13 cellular contexts compared by ENCODE assay signal in genomic region chr6:135995160-135995898, GRCh38.
DNase-seq lines count a peak whose midpoint lies in the region; ATAC-seq, FAIRE-seq and TF ChIP-seq lines count a peak whose summit lies in the region.
"Had no signal": no experiment of that assay in that cellular context is flagged by ENCODE, and none has a peak within 500 bp of the region (broad histone marks: within the 10 kb centered on the region; RNA-seq: fewer than 3 reads in every experiment).

No MANE protein-coding gene starts in this region.

- H3K4me1 Mint-ChIP-seq in dendritic cell treated with granulocyte-macrophage colony-stimulating factor and Interleukin-4, amounts not matched to agents 40 ng/mL and 50 ng/mL, for 4 days (ENCODE audit: low read depth), result peaks cover 27% of the 10 kb centered on the region
- H3K4me1 Mint-ChIP-seq in nephron progenitor cell, result no peaks in the 10 kb centered on the region

- H3K27me3 Mint-ChIP-seq in dendritic cell treated with granulocyte-macrophage colony-stimulating factor and Interleukin-4, amounts not matched to agents 40 ng/mL and 50 ng/mL, for 4 days, result no peaks in the 10 kb centered on the region
- H3K27me3 Mint-ChIP-seq in nephron progenitor cell (ENCODE audit: low read depth, poor library complexity), result peaks cover under 1% of the 10 kb centered on the region
- H3K27me3 Mint-ChIP-seq: naive B cell had no signal

- H3K27me3 ChIP-seq in PC-3 (ENCODE audit: low read length) (no peaks in the 10 kb centered on the region), neuronal stem cell (ENCODE audit: control insufficient read depth in 3 of 3, insufficient read depth in 3 of 3, low read depth in 1 of 3, low read length in 3 of 3) (no peaks in the 10 kb centered on the region), dorsolateral prefrontal cortex (no peaks in the 10 kb centered on the region)

- no peak for TF ChIP-seq CTCF in PC-3 (conservative IDR thresholded peaks at IDR 0.05; ENCODE audit: low read depth, low read length)
- no peak for TF ChIP-seq CTCF in dorsolateral prefrontal cortex (IDR thresholded peaks at IDR 0.05 in 54 of 56, conservative IDR thresholded peaks at IDR 0.05 in 2 of 56; ENCODE audit: low read depth in 1 of 56, partially characterized antibody in 56 of 56)
- TF ChIP-seq CTCF in nephron progenitor cell (IDR thresholded peaks at IDR 0.05), result no peak

- H3K4me1 ChIP-seq in PC-3 (ENCODE audit: insufficient read depth, low read length) (peaks cover 25% of the 10 kb centered on the region), neuronal stem cell (ENCODE audit: control insufficient read depth in 2 of 2, insufficient read depth in 1 of 2, low read depth in 1 of 2, low read length in 2 of 2) (no peaks in the 10 kb centered on the region)

- no peak overlapping the region for H3K4me3 Mint-ChIP-seq in dendritic cell treated with granulocyte-macrophage colony-stimulating factor and Interleukin-4, amounts not matched to agents 40 ng/mL and 50 ng/mL, for 4 days
- H3K4me3 Mint-ChIP-seq in nephron progenitor cell, result no peak overlapping the region
- H3K4me3 Mint-ChIP-seq: naive B cell had no signal

- no peak overlapping the region for H2BK15ac ChIP-seq in neuronal stem cell (ENCODE audit: low read length)

- H3K9ac ChIP-seq in PC-3 (ENCODE audit: low read length), result peak overlapping the region; percentile 20
- no peak overlapping the region for H3K9ac ChIP-seq in neuronal stem cell (ENCODE audit: low read depth, low read length, poor library complexity)

- H2BK12ac ChIP-seq in neuronal stem cell (ENCODE audit: low read length), result no peak overlapping the region

- no peaks in the 10 kb centered on the region for H4K20me1 ChIP-seq in PC-3 (ENCODE audit: low read length)

- H3K4me2 ChIP-seq in PC-3 (ENCODE audit: low read length) (peak overlapping the region; percentile 65), neuronal stem cell (ENCODE audit: insufficient read depth, low read length, poor library complexity, severe bottlenecking) (no peak overlapping the region)

- H4K8ac ChIP-seq in neuronal stem cell (ENCODE audit: low read depth, low read length), result no peak overlapping the region

- no peak overlapping the region for H3K18ac ChIP-seq in neuronal stem cell (ENCODE audit: low read length)

- CTCF ChIA-PET in PC-3 (lab: Charles Lee), result no interaction called here

- intact Hi-C loops in PC-3 (cut with micrococcal nuclease) (no loop called here), dorsolateral prefrontal cortex (cut with DNase I) (no loop called here)
- intact Hi-C loops in dendritic cell treated with granulocyte-macrophage colony-stimulating factor and Interleukin-4, amounts not matched to agents 40 ng/mL and 50 ng/mL, for 4 days (cut with micrococcal nuclease), result no loop called here

- no peak overlapping the region for H2BK120ac ChIP-seq in neuronal stem cell (ENCODE audit: low read depth, low read length)

- H3K4me3 ChIP-seq in PC-3 (ENCODE audit: low read length) (no peak overlapping the region; the same call in 1 of the 2 replicates), neuronal stem cell (ENCODE audit: low read length in 2 of 2) (no peak overlapping the region), dorsolateral prefrontal cortex (no peak overlapping the region)

- H3K36me3 ChIP-seq in PC-3 (ENCODE audit: low read depth, low read length), result no peaks in the 10 kb centered on the region
- H3K36me3 ChIP-seq in neuronal stem cell (replicated peaks in 1 of 2; ENCODE audit: control insufficient read depth in 2 of 2, insufficient read depth in 2 of 2, low read length in 2 of 2), result no peaks in the 10 kb centered on the region

- peak overlapping the region; percentile 60 for H3K27ac Mint-ChIP-seq in dendritic cell treated with granulocyte-macrophage colony-stimulating factor and Interleukin-4, amounts not matched to agents 40 ng/mL and 50 ng/mL, for 4 days
- no peak overlapping the region for H3K27ac Mint-ChIP-seq in nephron progenitor cell

- H3K14ac ChIP-seq in neuronal stem cell (ENCODE audit: low read length), result no peak overlapping the region

- DNase-seq in PC-3 (peak; percentile 62), neuronal stem cell (ENCODE audit: low spot score) (no peak), dorsolateral prefrontal cortex (no peak), nephron progenitor cell (no peak), RPMI8226 (no peak)
- DNase-seq: anterior cingulate cortex; hippocampal formation; naive B cell; stimulated activated CD4-positive, alpha-beta T cell treated with anti-CD3 and anti-CD28 coated beads, Interleukin-15, amount 100 ng/mL, for 24 hours; stimulated activated naive CD8-positive, alpha-beta T cell treated with anti-CD3 and anti-CD28 coated beads, Interleukin-15, Interleukin-2, amounts not matched to agents 100 U/mL and 50 U/mL, for 24 hours had no signal

- H3K4ac ChIP-seq in neuronal stem cell (ENCODE audit: low read length), result no peak overlapping the region

- peaks cover 9% of the 10 kb centered on the region for H3K9me3 Mint-ChIP-seq in dendritic cell treated with granulocyte-macrophage colony-stimulating factor and Interleukin-4, amounts not matched to agents 40 ng/mL and 50 ng/mL, for 4 days
- H3K9me3 Mint-ChIP-seq in nephron progenitor cell, result peaks cover 21% of the 10 kb centered on the region

- H2AK5ac ChIP-seq in neuronal stem cell (ENCODE audit: low read depth, low read length), result no peak overlapping the region

- H4K91ac ChIP-seq in neuronal stem cell (ENCODE audit: low read depth, low read length, poor library complexity), result no peak overlapping the region

- H3K79me1 ChIP-seq in neuronal stem cell (ENCODE audit: low read depth, low read length), result no peaks in the 10 kb centered on the region

- H3K9me3 ChIP-seq in PC-3 (ENCODE audit: low read length), result no peaks in the 10 kb centered on the region
- peaks cover 0 to 6% of the 10 kb centered on the region in 2 donors for H3K9me3 ChIP-seq in neuronal stem cell (replicated peaks in 1 of 2; ENCODE audit: control insufficient read depth in 2 of 2, insufficient read depth in 1 of 2, low read depth in 1 of 2, low read length in 2 of 2)

- no peak overlapping the region for H3K23ac ChIP-seq in neuronal stem cell (ENCODE audit: low read depth, low read length, poor library complexity)

- no peaks in the 10 kb centered on the region for H3K36me3 Mint-ChIP-seq in dendritic cell treated with granulocyte-macrophage colony-stimulating factor and Interleukin-4, amounts not matched to agents 40 ng/mL and 50 ng/mL, for 4 days (ENCODE audit: low read depth)
- peaks cover 2% of the 10 kb centered on the region for H3K36me3 Mint-ChIP-seq in nephron progenitor cell (ENCODE audit: low read depth)

- peak overlapping the region; percentile 67 for H3K27ac ChIP-seq in PC-3 (ENCODE audit: low read length)
- H3K27ac ChIP-seq in neuronal stem cell (replicated peaks; ENCODE audit: low read length), result no peak overlapping the region
- H3K27ac ChIP-seq in dorsolateral prefrontal cortex, result peak overlapping the region in 2 of 59 donors; percentile 38

- H3K9me2 ChIP-seq in PC-3 (replicated peaks; ENCODE audit: low read length), result no peaks in the 10 kb centered on the region

- no CpG with 5 or more reads among the region's 7 CpGs for WGBS in neuronal stem cell (ENCODE audit: extremely low coverage in 2 of 2, insufficient read length in 2 of 2, insufficient replicate concordance in 1 of 2), 2 donors

- H3K79me2 ChIP-seq in PC-3 (ENCODE audit: low read length), result no peaks in the 10 kb centered on the region

- ATAC-seq in PC-3, result peak; percentile 80
- no peak for ATAC-seq in GM21390 (IDR thresholded peaks at IDR 0.05; ENCODE audit: unreplicated experiment)
- ATAC-seq: stimulated activated naive CD8-positive, alpha-beta T cell treated with anti-CD3 and anti-CD28 coated beads, Interleukin-15, Interleukin-2, amounts not matched to agents 100 U/mL and 50 U/mL, for 24 hours had no signal

- H2BK5ac ChIP-seq in neuronal stem cell (ENCODE audit: low read length), result no peak overlapping the region

- H3F3A ChIP-seq in PC-3 (ENCODE audit: low read length, unreplicated experiment), result no peaks in the 10 kb centered on the region

- peak; percentile 41 for FAIRE-seq in G401.6 (lab: Jason Lieb, UNC)

- H2AFZ ChIP-seq in PC-3 (ENCODE audit: low read length) (no peak overlapping the region), neuronal stem cell (ENCODE audit: low read length) (peak overlapping the region; percentile 11)

- POLR2A ChIA-PET in PC-3 (lab: Charles Lee; ENCODE audit: unreplicated experiment), result no interaction called here

- BruUV-seq in PC-3 (replicated peaks; lab: Mats Ljungman, UMichigan), result no TSS peak
